In the genomic region with DNA sequence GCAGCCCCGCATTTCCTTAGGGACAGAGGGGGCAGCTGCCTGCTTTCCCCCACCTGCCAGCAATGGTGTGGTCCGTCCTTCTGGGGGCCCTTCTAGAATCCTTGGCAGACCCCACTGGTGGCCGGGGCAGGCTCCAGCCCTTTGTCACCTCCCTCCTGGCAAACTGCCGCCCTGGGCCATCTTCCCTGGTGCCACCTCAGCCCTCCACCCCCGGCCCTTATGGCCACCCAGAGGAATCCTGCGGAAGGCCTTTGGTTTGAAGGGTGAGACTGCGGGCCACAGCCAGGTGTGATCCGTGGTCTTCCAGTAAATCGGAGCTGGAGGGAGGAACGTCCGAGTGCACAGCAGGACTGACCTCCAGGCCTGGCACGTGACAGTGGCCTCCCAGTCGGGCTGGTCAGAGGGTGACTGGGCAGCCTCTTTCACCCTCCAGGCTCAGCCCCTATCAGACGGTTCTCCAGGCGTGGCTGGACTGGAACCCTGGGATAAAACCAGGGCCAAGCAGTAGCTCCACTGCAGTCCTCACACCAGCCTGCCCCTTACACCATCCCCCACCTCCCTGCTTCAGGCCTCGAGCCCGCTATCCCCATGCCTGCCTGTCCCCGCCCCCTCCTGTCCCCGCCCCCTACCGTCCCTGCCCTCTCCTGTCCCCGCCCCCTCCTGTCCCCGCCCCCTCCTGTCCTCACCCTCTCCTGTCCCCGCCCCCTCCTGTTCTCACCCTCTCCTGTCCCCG, we compare ENCODE assay signal across 11 cellular contexts. TPM values are rescaled to one million over a fixed set of nuclear protein-coding genes. Genes with fewer than 3 reads are reported as not detected.
A peak's percentile ranks its signal among the peaks of the same experiment; 100 is the strongest.
DNase-seq lines count a peak whose midpoint lies in the region; ATAC-seq and TF ChIP-seq lines count a peak whose summit lies in the region.
"Had no signal": no experiment of that assay in that cellular context is flagged by ENCODE, and none has a peak within 500 bp of the region (broad histone marks: within the 10 kb centered on the region; RNA-seq: fewer than 3 reads in every experiment).

No MANE protein-coding gene starts in this region.

- H3K4me1 Mint-ChIP-seq in brain, result peaks cover 62% of the 10 kb centered on the region

- intact Hi-C loops in dorsolateral prefrontal cortex (cut with DNase I), result no loop called here

- WGBS in mesendoderm (ENCODE audit: extremely low coverage, insufficient coverage, low lambda C conversion rate), result no CpG with 5 or more reads among the region's 24 CpGs

- H4K5ac ChIP-seq in mesendoderm (ENCODE audit: low read length), result no peak overlapping the region

- no peak overlapping the region for H3K4me2 ChIP-seq in mesendoderm (ENCODE audit: low read length)

- H3K56ac ChIP-seq in mesendoderm (ENCODE audit: low read length), result no peak overlapping the region

- H3K36me3 ChIP-seq in mesendoderm (ENCODE audit: control insufficient read depth, insufficient read depth, low read length), result no peaks in the 10 kb centered on the region
- H3K36me3 ChIP-seq: uterus had no signal

- no peak for ATAC-seq in GM19467 (IDR thresholded peaks at IDR 0.05; ENCODE audit: unreplicated experiment)
- ATAC-seq: activated naive CD4-positive, alpha-beta T cell treated with anti-CD3 and anti-CD28 coated beads, Interleukin-2, amount 50 U/mL, for 72 hours had no signal

- DNase-seq in SIG-M5 treated with dmso at 0.1 percent for 504 hours (lab: John Stamatoyannopoulos, UW; ENCODE audit: unreplicated experiment) (peak; percentile 22), SIG-M5 (lab: John Stamatoyannopoulos, UW) (no peak), HEK293T (ENCODE audit: extremely low spot score) (peak; percentile 77), mesendoderm (peak; percentile 76), dorsolateral prefrontal cortex (no peak), NCI-H446 (lab: John Stamatoyannopoulos, UW) (no peak)
- DNase-seq: T1000, uterus had no signal

- H2BK5ac ChIP-seq in mesendoderm (ENCODE audit: low read length), result no peak overlapping the region

- no peaks in the 10 kb centered on the region for H3K36me3 Mint-ChIP-seq in brain
- H3K36me3 Mint-ChIP-seq: activated naive CD4-positive, alpha-beta T cell treated with anti-CD3 and anti-CD28 coated beads, Interleukin-2, amount 50 U/mL, for 72 hours had no signal

- H3K27me3 Mint-ChIP-seq in brain, result no peaks in the 10 kb centered on the region

- H3K23ac ChIP-seq in mesendoderm (ENCODE audit: low read length), result no peak overlapping the region

- H3K4me3 ChIP-seq in mesendoderm (ENCODE audit: low read length) (no peak overlapping the region), dorsolateral prefrontal cortex (no peak overlapping the region)
- H3K4me3 ChIP-seq: uterus had no signal

- no peak overlapping the region for H3K18ac ChIP-seq in mesendoderm (ENCODE audit: low read length)

- no peaks in the 10 kb centered on the region for H3K9me3 Mint-ChIP-seq in brain
- H3K9me3 Mint-ChIP-seq: activated naive CD4-positive, alpha-beta T cell treated with anti-CD3 and anti-CD28 coated beads, Interleukin-2, amount 50 U/mL, for 72 hours had no signal

- peaks cover 13% of the 10 kb centered on the region for H3K4me1 ChIP-seq in mesendoderm (ENCODE audit: control insufficient read depth, low read depth, low read length)

- peak overlapping the region in 2 of 5 experiments; percentile 26 to 31 for H3K4me3 Mint-ChIP-seq in brain

- peaks cover 27% of the 10 kb centered on the region for H3K79me2 ChIP-seq in mesendoderm (ENCODE audit: control insufficient read depth, insufficient read depth, low read length)

- TF ChIP-seq CTCF in brain (conservative IDR thresholded peaks at IDR 0.05) (no peak), dorsolateral prefrontal cortex (IDR thresholded peaks at IDR 0.05 in 54 of 56, conservative IDR thresholded peaks at IDR 0.05 in 2 of 56; ENCODE audit: low read depth in 1 of 56, partially characterized antibody in 56 of 56) (no peak)

- H3K27ac Mint-ChIP-seq in brain, result peak overlapping the region; percentile 16 to 88 (median 54)

- no peaks in the 10 kb centered on the region for H3K27me3 ChIP-seq in mesendoderm (ENCODE audit: insufficient read depth, low read length, poor library complexity)
- H3K27me3 ChIP-seq in dorsolateral prefrontal cortex, result no peaks in the 10 kb centered on the region
- H3K27me3 ChIP-seq: uterus had no signal

- CTCF ChIA-PET in HEK293T (lab: Yijun Ruan, JAX), result no interaction called here

- H4K8ac ChIP-seq in mesendoderm (ENCODE audit: low read depth, low read length), result no peak overlapping the region

- POLR2A ChIA-PET in HEK293T (lab: Yijun Ruan, JAX), result no interaction called here

- H3K79me1 ChIP-seq in mesendoderm (ENCODE audit: low read length), result peaks cover 22% of the 10 kb centered on the region

- H3K4ac ChIP-seq in mesendoderm (ENCODE audit: low read depth, low read length), result no peak overlapping the region

- H3K9ac ChIP-seq in mesendoderm (ENCODE audit: low read length), result no peak overlapping the region

- H2BK15ac ChIP-seq in mesendoderm (replicated peaks; ENCODE audit: low read depth), result no peak overlapping the region

- H2BK120ac ChIP-seq in mesendoderm (ENCODE audit: low read depth, low read length), result no peak overlapping the region

- H3K27ac ChIP-seq in mesendoderm (ENCODE audit: low read depth, low read length) (no peak overlapping the region), dorsolateral prefrontal cortex (peak overlapping the region in 2 of 59 donors; percentile 25 to 43)
- H3K27ac ChIP-seq: uterus had no signal

- no peak overlapping the region for H2AK5ac ChIP-seq in mesendoderm (ENCODE audit: low read length)

TF ChIP-seq in HEK293T, 16 proteins besides CTCF, POLR2A, EP300 and RAD21:
- TF ChIP-seq SP1 (IDR thresholded peaks at IDR 0.05), result no peak
- TF ChIP-seq ZNF384 (IDR thresholded peaks at IDR 0.05), result no peak
- TF ChIP-seq ELF4 (IDR thresholded peaks at IDR 0.05), result no peak

RNA-seq across cellular contexts. Expression of a gene that starts 12.4 kb away (rescaled TPM):
- polyA plus RNA-seq in brain (ENCODE audit: insufficient read depth, low read depth, low replicate concordance), result 59.3 TPM
- 86.6 TPM for polyA plus RNA-seq in mesendoderm (2013, experiment 1 of 2)
- 82.2 TPM for polyA plus RNA-seq in mesendoderm (2013, experiment 2 of 2)
- 100 to 1,000 TPM in 3 of 120 experiments, 10 to 100 TPM in 117; 41.4 to 125 (median 65.3) TPM for total RNA-seq in dorsolateral prefrontal cortex

Comparison
In these comparisons a context has a peak if more than half of its experiments do, and no peak if none do; other contexts are left out.
1. DNase-seq: peak in SIG-M5 treated with dmso at 0.1 percent for 504 hours (single experiment), HEK293T (single experiment) and mesendoderm (single experiment); none in SIG-M5 (single experiment), dorsolateral prefrontal cortex (0 of 10) and NCI-H446 (0 of 2).